24 cellular contexts compared by ENCODE assay signal in the genomic region with DNA sequence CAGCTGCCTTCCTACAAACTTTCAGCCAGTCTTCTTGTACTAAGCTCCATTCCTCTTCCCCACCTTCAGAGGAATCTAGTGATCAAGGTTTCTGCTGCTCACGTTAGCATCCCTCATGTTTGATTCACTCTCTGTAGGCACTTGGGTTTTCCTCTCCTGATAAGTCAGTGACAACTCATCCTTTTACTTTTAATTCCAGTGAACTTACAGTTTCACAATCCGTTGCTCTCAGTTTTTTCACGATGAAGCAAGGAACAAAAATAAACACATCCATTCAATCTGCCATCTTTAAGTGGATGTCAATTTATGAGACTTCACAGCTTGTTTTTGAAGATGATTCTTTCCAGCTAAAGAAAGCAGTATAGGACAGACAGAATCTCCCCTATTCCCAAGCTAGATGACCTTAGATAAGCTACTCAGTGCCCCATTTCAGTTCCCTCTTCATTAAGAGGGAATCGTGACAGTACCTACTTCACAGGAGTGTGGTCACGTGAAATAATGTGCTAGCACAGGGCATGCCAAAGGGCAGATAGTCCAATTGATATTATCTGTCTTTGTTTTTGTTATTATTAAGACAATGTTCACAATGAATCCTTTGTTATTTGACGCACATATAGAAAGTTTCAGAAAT.
A peak's percentile ranks its signal among the peaks of the same experiment; 100 is the strongest.
DNase-seq lines count a peak whose midpoint lies in the region; TF ChIP-seq lines count a peak whose summit lies in the region.
"Had no signal": no experiment of that assay in that cellular context is flagged by ENCODE, and none has a peak within 500 bp of the region (broad histone marks: within the 10 kb centered on the region; RNA-seq: fewer than 3 reads in every experiment).

No MANE protein-coding gene starts in this region.

- DNase-seq in M059J (ENCODE audit: low read depth): peak; percentile 42
- DNase-seq in epithelial cell of proximal tubule (ENCODE audit: low read depth): peak; percentile 50
- no peak for DNase-seq in nephron progenitor cell
- no peak for DNase-seq in caudate nucleus (lab: John Stamatoyannopoulos, UW)
- no peak for DNase-seq in right atrium auricular region (ENCODE audit: low spot score)
- DNase-seq in activated T-cell treated with anti-CD3 and anti-CD28 coated beads, Interleukin-2, amount 50 U/mL, for 1 hour: no peak
- no peak for DNase-seq in C1 segment of cervical spinal cord (lab: John Stamatoyannopoulos, UW)
- DNase-seq: activated CD4-positive, alpha-beta memory T cell treated with anti-CD3 and anti-CD28 coated beads for 36 hours; activated naive CD4-positive, alpha-beta T cell treated with anti-CD3 and anti-CD28 coated beads, Interleukin-2, amount 10 ng/mL, durations not matched to agents 7 days and 5 days; activated T-cell treated with anti-CD3 and anti-CD28 coated beads, Interleukin-2, amount 50 U/mL, for 24 hours; CD4-positive, CD25-positive, alpha-beta regulatory T cell; DMS79; heart right ventricle; islet precursor cell; NCI-H2029 treated with DMSO at 0.1 percent for 48 hours; NCI-H510A treated with DMSO at 0.1 percent for 48 hours; stimulated activated naive CD4-positive, alpha-beta T cell treated with Interleukin-2 at 50 U/mL for 16 hours; T-cell had no signal

- H3K4me3 Mint-ChIP-seq in nephron progenitor cell: no peak overlapping the region
- H3K4me3 Mint-ChIP-seq: activated CD4-positive, alpha-beta memory T cell treated with anti-CD3 and anti-CD28 coated beads for 36 hours; activated naive CD4-positive, alpha-beta T cell treated with anti-CD3 and anti-CD28 coated beads, Interleukin-2, amount 10 ng/mL, durations not matched to agents 7 days and 5 days; activated T-cell treated with anti-CD3 and anti-CD28 coated beads, Interleukin-2, amount 50 U/mL, for 24 hours; CD4-positive, CD25-positive, alpha-beta regulatory T cell; mesothelial cell of epicardium; T-cell; type B pancreatic cell; WTC11 had no signal

- peak overlapping the region in 6 of 11 experiments; percentile 5 to 36 (median 23); a peak in 5 of 22 replicates for H3K4me2 ChIP-seq in BLaER1 treated with 17β-estradiol and CSF1 and Interleukin-3, amounts not matched to agents 10 nM and 100 nM
- H3K4me2 ChIP-seq: A549 had no signal

- no peaks in the 10 kb centered on the region for H3K27me3 Mint-ChIP-seq in nephron progenitor cell (ENCODE audit: low read depth, poor library complexity)
- H3K27me3 Mint-ChIP-seq: type B pancreatic cell had no signal

- H3K27ac Mint-ChIP-seq in nephron progenitor cell: peak overlapping the region; percentile 10
- H3K27ac Mint-ChIP-seq: activated CD4-positive, alpha-beta memory T cell treated with anti-CD3 and anti-CD28 coated beads for 36 hours; activated naive CD4-positive, alpha-beta T cell treated with anti-CD3 and anti-CD28 coated beads, Interleukin-2, amount 10 ng/mL, durations not matched to agents 7 days and 5 days; activated T-cell treated with anti-CD3 and anti-CD28 coated beads, Interleukin-2, amount 50 U/mL, for 24 hours; CD4-positive, CD25-positive, alpha-beta regulatory T cell; type B pancreatic cell; WTC11 had no signal

- TF ChIP-seq CTCF in epithelial cell of proximal tubule (conservative IDR thresholded peaks at IDR 0.05; ENCODE audit: low read depth, low read length) (no peak), nephron progenitor cell (IDR thresholded peaks at IDR 0.05) (no peak), right atrium auricular region (IDR thresholded peaks at IDR 0.05) (no peak)

- no peaks in the 10 kb centered on the region for H3K27me3 ChIP-seq in BLaER1 treated with 17β-estradiol and CSF1 and Interleukin-3, amounts not matched to agents 10 nM and 100 nM
- no peaks in the 10 kb centered on the region for H3K27me3 ChIP-seq in right atrium auricular region
- H3K27me3 ChIP-seq: heart right ventricle had no signal

- peaks cover 34% of the 10 kb centered on the region for H3K4me1 Mint-ChIP-seq in nephron progenitor cell
- H3K4me1 Mint-ChIP-seq: activated naive CD4-positive, alpha-beta T cell treated with anti-CD3 and anti-CD28 coated beads, Interleukin-2, amount 10 ng/mL, durations not matched to agents 7 days and 5 days; CD4-positive, CD25-positive, alpha-beta regulatory T cell; T-cell had no signal

- no peak overlapping the region for H3K9ac ChIP-seq in BLaER1 treated with 17β-estradiol and CSF1 and Interleukin-3, amounts not matched to agents 10 nM and 100 nM

- no peaks in the 10 kb centered on the region for H3K36me3 ChIP-seq in BLaER1 treated with 17β-estradiol and CSF1 and Interleukin-3, amounts not matched to agents 10 nM and 100 nM
- no peaks in the 10 kb centered on the region for H3K36me3 ChIP-seq in right atrium auricular region
- H3K36me3 ChIP-seq: heart right ventricle had no signal

- no peak overlapping the region for H3K4me3 ChIP-seq in BLaER1 treated with 17β-estradiol and CSF1 and Interleukin-3, amounts not matched to agents 10 nM and 100 nM
- H3K4me3 ChIP-seq in epithelial cell of proximal tubule (ENCODE audit: low read depth, low read length) (no peak overlapping the region), right atrium auricular region (no peak overlapping the region)
- H3K4me3 ChIP-seq: A549, heart right ventricle had no signal

- H4K20me1 ChIP-seq in BLaER1 treated with 17β-estradiol and CSF1 and Interleukin-3, amounts not matched to agents 10 nM and 100 nM: no peaks in the 10 kb centered on the region

- H3K4me1 ChIP-seq in BLaER1 treated with 17β-estradiol and CSF1 and Interleukin-3, amounts not matched to agents 10 nM and 100 nM: peaks cover 0 to 27% (median 11%) of the 10 kb centered on the region in 10 experiments; a peak in 14 of 20 replicates
- peaks cover 0 to 27% of the 10 kb centered on the region in 2 donors for H3K4me1 ChIP-seq in right atrium auricular region

- no peak overlapping the region for H3K27ac ChIP-seq in BLaER1 treated with 17β-estradiol and CSF1 and Interleukin-3, amounts not matched to agents 10 nM and 100 nM
- H3K27ac ChIP-seq in caudate nucleus (ENCODE audit: low read depth, low read length) (no peak overlapping the region), right atrium auricular region (no peak overlapping the region)
- H3K27ac ChIP-seq: A549, epithelial cell of prostate, heart right ventricle had no signal

- peaks cover 15 to 27% (median 17%) of the 10 kb centered on the region in 11 experiments; a peak in 20 of 22 replicates for H3K9me3 ChIP-seq in BLaER1 treated with 17β-estradiol and CSF1 and Interleukin-3, amounts not matched to agents 10 nM and 100 nM (replicated peaks in 1 of 11)
- H3K9me3 ChIP-seq in right atrium auricular region: no peaks in the 10 kb centered on the region

- peaks cover 32% of the 10 kb centered on the region for H3K9me3 Mint-ChIP-seq in nephron progenitor cell
- H3K9me3 Mint-ChIP-seq: activated naive CD4-positive, alpha-beta T cell treated with anti-CD3 and anti-CD28 coated beads, Interleukin-2, amount 10 ng/mL, durations not matched to agents 7 days and 5 days had no signal

- H3K36me3 Mint-ChIP-seq in nephron progenitor cell (ENCODE audit: low read depth): peaks cover 52% of the 10 kb centered on the region
- H3K36me3 Mint-ChIP-seq: activated CD4-positive, alpha-beta memory T cell treated with anti-CD3 and anti-CD28 coated beads for 36 hours; activated naive CD4-positive, alpha-beta T cell treated with anti-CD3 and anti-CD28 coated beads, Interleukin-2, amount 10 ng/mL, durations not matched to agents 7 days and 5 days; CD4-positive, CD25-positive, alpha-beta regulatory T cell; T-cell had no signal

Comparison
In these comparisons a context has a peak if more than half of its experiments do, and no peak if none do; other contexts are left out.
1. DNase-seq: peak in M059J (single experiment) and epithelial cell of proximal tubule (single experiment); none in nephron progenitor cell (single experiment), caudate nucleus (0 of 61), right atrium auricular region (single experiment), activated T-cell treated with anti-CD3 and anti-CD28 coated beads, Interleukin-2, amount 50 U/mL, for 1 hour (single experiment) and C1 segment of cervical spinal cord (0 of 14).